10 cellular contexts compared by ENCODE assay signal in the genomic region with DNA sequence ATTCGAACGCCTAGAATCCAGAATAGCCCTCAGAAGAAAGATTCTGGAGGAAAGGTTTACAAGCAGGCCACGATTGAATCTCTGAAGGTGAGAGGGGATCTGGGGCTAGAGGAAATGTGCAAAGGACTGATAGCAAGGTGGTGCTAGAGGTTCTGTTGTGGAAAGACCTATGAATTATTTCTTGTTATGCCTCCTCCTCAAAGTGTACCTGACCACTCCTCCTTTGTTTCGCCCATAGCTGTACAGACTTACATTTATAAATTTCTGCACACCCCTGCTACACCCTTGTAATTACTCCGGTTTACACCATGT. TPM values are rescaled to one million over a fixed set of nuclear protein-coding genes. Genes with fewer than 3 reads are reported as not detected.
DNase-seq lines count a peak whose midpoint lies in the region; ATAC-seq and TF ChIP-seq lines count a peak whose summit lies in the region.
"Had no signal": no experiment of that assay in that cellular context is flagged by ENCODE, and none has a peak within 500 bp of the region (broad histone marks: within the 10 kb centered on the region; RNA-seq: fewer than 3 reads in every experiment).

No MANE protein-coding gene starts in this region.

- TF ChIP-seq CTCF in esophagus squamous epithelium (IDR thresholded peaks at IDR 0.05): no peak
- no peak for TF ChIP-seq CTCF in smooth muscle cell (IDR thresholded peaks at IDR 0.05; ENCODE audit: borderline replicate concordance, insufficient read depth, poor library complexity, severe bottlenecking)
- no peak for TF ChIP-seq CTCF in gastroesophageal sphincter (IDR thresholded peaks at IDR 0.05)

- no peak for TF ChIP-seq EP300 in gastroesophageal sphincter (IDR thresholded peaks at IDR 0.05)

- intact Hi-C loops in esophagus squamous epithelium (cut with DNase I): no loop called here

- no peaks in the 10 kb centered on the region for H3K27me3 ChIP-seq in esophagus squamous epithelium
- H3K27me3 ChIP-seq in smooth muscle cell (ENCODE audit: low read depth): no peaks in the 10 kb centered on the region
- no peaks in the 10 kb centered on the region for H3K27me3 ChIP-seq in gastroesophageal sphincter

- H4K20me1 ChIP-seq in smooth muscle cell (ENCODE audit: low read depth): peaks cover 22% of the 10 kb centered on the region

- 32 to 41% methylated on average over 5 of the region's 5 CpGs for WGBS in esophagus squamous epithelium, 2 donors
- WGBS in smooth muscle cell (ENCODE audit: low lambda C conversion rate): 76% methylated on average over 5 of the region's 5 CpGs
- WGBS in gastroesophageal sphincter (ENCODE audit: low coverage in 1 of 2), 2 donors: 37 to 38% methylated on average over 5 of the region's 5 CpGs

- H3F3A ChIP-seq in smooth muscle cell (ENCODE audit: low read depth): peaks cover 4% of the 10 kb centered on the region

- peak overlapping the region; percentile 64 for H2AFZ ChIP-seq in smooth muscle cell (ENCODE audit: low read depth)

- H3K36me3 ChIP-seq in esophagus squamous epithelium: peaks cover 0 to 23% (median 0%) of the 10 kb centered on the region in 3 donors
- H3K36me3 ChIP-seq in smooth muscle cell (ENCODE audit: low read depth): no peaks in the 10 kb centered on the region
- peaks cover 0 to 8% of the 10 kb centered on the region in 2 donors for H3K36me3 ChIP-seq in gastroesophageal sphincter

- DNase-seq in NCI-H2227 (lab: John Stamatoyannopoulos, UW; ENCODE audit: unreplicated experiment): peak; percentile 29
- no peak for DNase-seq in NCI-H2227 treated with DMSO at 0.1 percent for 48 hours (lab: John Stamatoyannopoulos, UW)
- DNase-seq in OCI-M1 (lab: John Stamatoyannopoulos, UW): peak; percentile 56
- no peak for DNase-seq in esophagus squamous epithelium (lab: John Stamatoyannopoulos, UW)
- DNase-seq in smooth muscle cell (lab: John Stamatoyannopoulos, UW; ENCODE audit: unreplicated experiment): no peak
- DNase-seq in HCEC 1CT: no peak
- DNase-seq: CD4-positive, alpha-beta T cell had no signal

- H3K4me3 ChIP-seq in esophagus squamous epithelium: peak overlapping the region; percentile 67 to 96 (median 78)
- peak overlapping the region; percentile 77 for H3K4me3 ChIP-seq in smooth muscle cell
- peak overlapping the region in 1 of 2 donors; percentile 95 for H3K4me3 ChIP-seq in gastroesophageal sphincter

- peaks cover 27% of the 10 kb centered on the region for H3K79me2 ChIP-seq in smooth muscle cell (ENCODE audit: low read depth)

- H3K27ac ChIP-seq in esophagus squamous epithelium (peak overlapping the region in 3 of 4 donors; percentile 98), smooth muscle cell (ENCODE audit: low read depth) (no peak overlapping the region), gastroesophageal sphincter (peak overlapping the region in 1 of 4 donors; percentile 94)

- peaks cover 20 to 52% (median 26%) of the 10 kb centered on the region in 3 donors for H3K4me1 ChIP-seq in esophagus squamous epithelium
- peaks cover 13% of the 10 kb centered on the region for H3K4me1 ChIP-seq in smooth muscle cell (ENCODE audit: low read depth)
- peaks cover 0 to 41% (median 21%) of the 10 kb centered on the region in 3 donors for H3K4me1 ChIP-seq in gastroesophageal sphincter

- H3K9me3 ChIP-seq in esophagus squamous epithelium (no peaks in the 10 kb centered on the region), smooth muscle cell (replicated peaks; ENCODE audit: low read depth) (no peaks in the 10 kb centered on the region), gastroesophageal sphincter (no peaks in the 10 kb centered on the region)

- no peak for TF ChIP-seq POLR2A in esophagus squamous epithelium (IDR thresholded peaks at IDR 0.05)
- no peak for TF ChIP-seq POLR2A in gastroesophageal sphincter (IDR thresholded peaks at IDR 0.05)

- ATAC-seq in gastroesophageal sphincter (no peak), GM21526 (IDR thresholded peaks at IDR 0.05; ENCODE audit: low FRiP score, unreplicated experiment) (no peak)

- H3K9ac ChIP-seq in smooth muscle cell (ENCODE audit: low read depth): peak overlapping the region; percentile 95

- H3K4me2 ChIP-seq in smooth muscle cell: peak overlapping the region; percentile 84

RNA-seq across cellular contexts. Expression of a gene that starts 1.0 kb away (rescaled TPM):
- total RNA-seq in esophagus squamous epithelium (1 to 10 TPM; 1.9 to 4.3 (median 3.2) TPM), smooth muscle cell (2.1 and 4.9 TPM in 2 replicates), gastroesophageal sphincter (10 to 100 TPM in 1 of 4 donors, 1 to 10 TPM in 3; 3.6 to 10.2 (median 9.1) TPM)
- 2.3 and 4.6 TPM in 2 replicates for polyA plus RNA-seq in smooth muscle cell

RNA-seq across cellular contexts. Expression of a gene that starts 1.4 kb away (rescaled TPM):
- total RNA-seq in esophagus squamous epithelium: 100 to 1,000 TPM; 166 to 356 (median 232) TPM
- total RNA-seq in smooth muscle cell: 358 and 402 TPM in 2 replicates
- 427 and 444 TPM in 2 replicates for polyA plus RNA-seq in smooth muscle cell
- 100 to 1,000 TPM; 238 to 466 (median 352) TPM for total RNA-seq in gastroesophageal sphincter

RNA-seq across cellular contexts. Expression of a gene that starts 36.4 kb away (rescaled TPM):
- total RNA-seq in esophagus squamous epithelium (1 to 10 TPM in 1 of 4 donors, under 1 TPM in 1, not detected in 2; 0.49 to 1.4 TPM), smooth muscle cell (not detected in 2 replicates), gastroesophageal sphincter (not detected)
- not detected in 2 replicates for polyA plus RNA-seq in smooth muscle cell
- total RNA-seq: CD4-positive, alpha-beta T cell; T-helper 2 cell treated with Interferon-gamma antibody and Interleukin-4, amounts not matched to agents 100 ng/mL and 5 ng/mL, for 36 hours had no signal

Comparison
In these comparisons a context has a peak if more than half of its experiments do, and no peak if none do; other contexts are left out.
1. DNase-seq: peak in NCI-H2227 (single experiment) and OCI-M1 (single experiment); none in NCI-H2227 treated with DMSO at 0.1 percent for 48 hours (single experiment), esophagus squamous epithelium (single experiment), smooth muscle cell (single experiment) and HCEC 1CT (single experiment).